ENCODE assay signal across 8 cellular contexts in genomic region chr1:42931108-42931539, GRCh38. TPM values are rescaled to one million over a fixed set of nuclear protein-coding genes. Genes with fewer than 3 reads are reported as not detected.
DNase-seq lines count a peak whose midpoint lies in the region; ATAC-seq, FAIRE-seq and TF ChIP-seq lines count a peak whose summit lies in the region.

No MANE protein-coding gene starts in this region.

- peak; percentile 58 for TF ChIP-seq CTCF in fibroblast of the aortic adventitia (IDR thresholded peaks at IDR 0.05; ENCODE audit: insufficient read depth, low read length)

- peaks cover 47% of the 10 kb centered on the region for H3K36me3 Mint-ChIP-seq in activated T-cell treated with anti-CD3 and anti-CD28 coated beads, Interleukin-2, amount 50 U/mL, for 4 hours (ENCODE audit: insufficient read depth)

- peak; percentile 83 for FAIRE-seq in GM18507 (lab: Jason Lieb, UNC)

- ATAC-seq in activated T-cell treated with anti-CD3 and anti-CD28 coated beads, Interleukin-2, amount 50 U/mL, for 4 hours: peak; percentile 30 to 41

- no peak overlapping the region for H3K4me3 ChIP-seq in fibroblast of the aortic adventitia (ENCODE audit: low read depth, low read length)

- H3K27me3 Mint-ChIP-seq in activated T-cell treated with anti-CD3 and anti-CD28 coated beads, Interleukin-2, amount 50 U/mL, for 4 hours (ENCODE audit: low read depth): no peaks in the 10 kb centered on the region

- no peaks in the 10 kb centered on the region for H3K9me3 Mint-ChIP-seq in activated T-cell treated with anti-CD3 and anti-CD28 coated beads, Interleukin-2, amount 50 U/mL, for 4 hours

- DNase-seq in AG20443 (ENCODE audit: low spot score) (peak; percentile 69), GM18507 (ENCODE audit: extremely low spot score, insufficient read length, low read depth) (no peak), NOMO-1 treated with dmso at 0.1 percent for 144 hours (lab: John Stamatoyannopoulos, UW; ENCODE audit: unreplicated experiment) (peak; percentile 60), fibroblast of the aortic adventitia (ENCODE audit: low read depth) (peak; percentile 42), pons (ENCODE audit: low spot score) (peak; percentile 68), NCI-H187 (lab: John Stamatoyannopoulos, UW) (no peak), NCI-H128 (lab: John Stamatoyannopoulos, UW; ENCODE audit: unreplicated experiment) (no peak)
- DNase-seq in activated T-cell treated with anti-CD3 and anti-CD28 coated beads, Interleukin-2, amount 50 U/mL, for 4 hours: peak; percentile 47

- peak overlapping the region; percentile 71 for H3K4me3 Mint-ChIP-seq in activated T-cell treated with anti-CD3 and anti-CD28 coated beads, Interleukin-2, amount 50 U/mL, for 4 hours

- H3K4me1 Mint-ChIP-seq in activated T-cell treated with anti-CD3 and anti-CD28 coated beads, Interleukin-2, amount 50 U/mL, for 4 hours (ENCODE audit: low read depth): peaks cover 67% of the 10 kb centered on the region

RNA-seq across cellular contexts. Expression of gene SLC2A1, which starts 27.5 kb away (rescaled TPM):
- 100 to 1,000 TPM; 135 to 141 (median 140) TPM for total RNA-seq in activated T-cell treated with anti-CD3 and anti-CD28 coated beads, Interleukin-2, amount 50 U/mL, for 4 hours
- 5.4 and 16.3 TPM in 2 replicates for total RNA-seq in fibroblast of the aortic adventitia (ENCODE audit: low replicate concordance)

Comparison
In these comparisons a context has a peak if more than half of its experiments do, and no peak if none do; other contexts are left out.
1. DNase-seq: peak in AG20443 (single experiment), NOMO-1 treated with dmso at 0.1 percent for 144 hours (single experiment), activated T-cell treated with anti-CD3 and anti-CD28 coated beads, Interleukin-2, amount 50 U/mL, for 4 hours (single experiment), fibroblast of the aortic adventitia (single experiment) and pons (single experiment); none in GM18507 (single experiment), NCI-H187 (0 of 2) and NCI-H128 (single experiment).